ENCODE assay signal across 1 cellular context in the genomic region with DNA sequence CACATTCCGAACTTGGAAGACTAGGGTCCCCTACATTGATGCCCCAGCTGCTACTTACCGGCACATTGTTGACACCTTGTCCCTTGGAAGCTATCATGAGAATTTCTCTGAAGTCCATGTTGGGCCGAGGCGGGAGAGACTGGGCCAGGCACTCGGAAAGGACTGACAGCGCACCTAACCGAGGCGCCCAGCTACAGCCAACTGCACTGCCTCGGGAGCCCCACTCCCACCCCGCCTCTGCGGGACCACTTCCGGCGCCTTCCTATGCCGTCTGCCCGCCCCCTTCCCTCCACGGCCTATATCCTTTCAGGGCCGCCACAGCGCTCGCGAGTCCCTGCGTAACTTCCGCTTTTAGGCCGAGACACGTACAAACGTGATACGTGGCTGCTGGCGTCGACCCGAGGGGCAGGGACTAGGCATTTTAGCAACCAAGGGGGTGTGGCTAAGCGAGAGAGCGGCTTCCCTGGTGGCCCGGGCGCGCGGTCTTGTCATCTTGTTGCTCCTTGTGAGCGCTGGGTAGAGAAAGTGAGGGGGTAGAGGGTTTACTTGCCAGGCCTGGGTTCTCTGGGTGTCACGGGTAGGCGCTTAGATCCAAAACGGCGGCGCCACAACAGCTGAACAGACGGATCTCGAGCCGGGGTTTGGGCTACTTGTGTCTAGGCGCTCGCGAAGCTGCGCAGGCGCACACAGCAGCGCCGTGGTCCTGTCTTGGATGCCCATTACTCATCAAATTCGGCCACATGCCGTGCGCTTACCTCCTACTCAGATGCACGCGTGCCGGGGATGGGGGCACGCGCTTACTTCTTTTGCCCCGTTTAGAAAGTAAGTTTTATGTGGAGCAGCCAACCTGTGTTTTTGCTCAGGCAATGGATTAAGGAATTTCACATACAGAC.
A peak's percentile ranks its signal among the peaks of the same experiment; 100 is the strongest.
TF ChIP-seq lines count a peak whose summit lies in the region.

Gene SPTY2D1 (minus strand): TSS at position 203 of the 893 bp plus-strand sequence. CDS start 85 bp downstream, at position 118.

TF ChIP-seq in HepG2, 621 proteins besides CTCF, POLR2A, EP300 and RAD21 (continued from another document and continues in another):
- TF ChIP-seq, protein P1, sequence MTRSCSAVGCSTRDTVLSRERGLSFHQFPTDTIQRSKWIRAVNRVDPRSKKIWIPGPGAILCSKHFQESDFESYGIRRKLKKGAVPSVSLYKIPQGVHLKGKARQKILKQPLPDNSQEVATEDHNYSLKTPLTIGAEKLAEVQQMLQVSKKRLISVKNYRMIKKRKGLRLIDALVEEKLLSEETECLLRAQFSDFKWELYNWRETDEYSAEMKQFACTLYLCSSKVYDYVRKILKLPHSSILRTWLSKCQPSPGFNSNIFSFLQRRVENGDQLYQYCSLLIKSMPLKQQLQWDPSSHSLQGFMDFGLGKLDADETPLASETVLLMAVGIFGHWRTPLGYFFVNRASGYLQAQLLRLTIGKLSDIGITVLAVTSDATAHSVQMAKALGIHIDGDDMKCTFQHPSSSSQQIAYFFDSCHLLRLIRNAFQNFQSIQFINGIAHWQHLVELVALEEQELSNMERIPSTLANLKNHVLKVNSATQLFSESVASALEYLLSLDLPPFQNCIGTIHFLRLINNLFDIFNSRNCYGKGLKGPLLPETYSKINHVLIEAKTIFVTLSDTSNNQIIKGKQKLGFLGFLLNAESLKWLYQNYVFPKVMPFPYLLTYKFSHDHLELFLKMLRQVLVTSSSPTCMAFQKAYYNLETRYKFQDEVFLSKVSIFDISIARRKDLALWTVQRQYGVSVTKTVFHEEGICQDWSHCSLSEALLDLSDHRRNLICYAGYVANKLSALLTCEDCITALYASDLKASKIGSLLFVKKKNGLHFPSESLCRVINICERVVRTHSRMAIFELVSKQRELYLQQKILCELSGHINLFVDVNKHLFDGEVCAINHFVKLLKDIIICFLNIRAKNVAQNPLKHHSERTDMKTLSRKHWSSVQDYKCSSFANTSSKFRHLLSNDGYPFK (CRISPR knock-in tag; IDR thresholded peaks at IDR 0.05; ENCODE audit: borderline replicate concordance): peak; percentile 98
- TF ChIP-seq EED (CRISPR knock-in tag; IDR thresholded peaks at IDR 0.05) (peak; percentile 41; the same call in 1 of the 2 replicates), FLYWCH1 (CRISPR knock-in tag; IDR thresholded peaks at IDR 0.05) (no peak), EHMT2 (IDR thresholded peaks at IDR 0.05; ENCODE audit: borderline replicate concordance, low read depth, low read length) (peak; percentile 21; the same call in 1 of the 2 replicates), ZBTB26 (CRISPR knock-in tag; IDR thresholded peaks at IDR 0.05; ENCODE audit: borderline replicate concordance) (no peak), HHEX (CRISPR knock-in tag; IDR thresholded peaks at IDR 0.05) (no peak), ZNF549 (CRISPR knock-in tag; IDR thresholded peaks at IDR 0.05) (no peak), NR2F2 (IDR thresholded peaks at IDR 0.05; ENCODE audit: borderline replicate concordance, low read depth) (no peak; the same call in 1 of the 2 replicates), FOXC1 (CRISPR knock-in tag; IDR thresholded peaks at IDR 0.05; ENCODE audit: borderline replicate concordance) (0 out of 2 replicates have a peak, but pooled peaks have one; percentile 1), ZBTB14 (CRISPR knock-in tag; IDR thresholded peaks at IDR 0.05) (no peak), YEATS2 (CRISPR knock-in tag; IDR thresholded peaks at IDR 0.05; ENCODE audit: borderline replicate concordance) (peak; percentile 97), SIX4 (CRISPR knock-in tag; IDR thresholded peaks at IDR 0.05) (no peak; the same call in 1 of the 2 replicates), ARHGAP35 (CRISPR knock-in tag; IDR thresholded peaks at IDR 0.05; ENCODE audit: borderline replicate concordance) (peak; percentile 60; the same call in 1 of the 2 replicates), ZNF18 (CRISPR knock-in tag; IDR thresholded peaks at IDR 0.05; ENCODE audit: insufficient replicate concordance) (no peak), ZNF263 (CRISPR knock-in tag; IDR thresholded peaks at IDR 0.05) (no peak), FOSL2 (CRISPR knock-in tag; IDR thresholded peaks at IDR 0.05) (peak; percentile 73), AFF4 (CRISPR knock-in tag; IDR thresholded peaks at IDR 0.05) (no peak), ZNF20 (CRISPR knock-in tag; IDR thresholded peaks at IDR 0.05) (no peak), ZNF878 (CRISPR knock-in tag; IDR thresholded peaks at IDR 0.05) (no peak), KLF11 (CRISPR knock-in tag; IDR thresholded peaks at IDR 0.05) (no peak; the same call in none of the 2 replicates), NFIB (CRISPR knock-in tag; IDR thresholded peaks at IDR 0.05; ENCODE audit: borderline replicate concordance) (no peak), MED13 (CRISPR knock-in tag; IDR thresholded peaks at IDR 0.05) (no peak), ZNF30 (CRISPR knock-in tag; IDR thresholded peaks at IDR 0.05) (no peak), ZFP91 (CRISPR knock-in tag; IDR thresholded peaks at IDR 0.05; ENCODE audit: borderline replicate concordance) (peak; percentile 87), MAFG (CRISPR knock-in tag; IDR thresholded peaks at IDR 0.05) (0 out of 2 replicates have a peak, but pooled peaks have one; percentile 32), POGZ (CRISPR knock-in tag; IDR thresholded peaks at IDR 0.05) (peak; percentile 97), MAFF (IDR thresholded peaks at IDR 0.05; ENCODE audit: low read depth, low read length) (no peak; the same call in 1 of the 2 replicates), DNMT1 (CRISPR knock-in tag; IDR thresholded peaks at IDR 0.05) (0 out of 2 replicates have a peak, but pooled peaks have one; percentile 55), SOX13 (IDR thresholded peaks at IDR 0.05) (no peak), SOX13 (CRISPR knock-in tag; conservative IDR thresholded peaks at IDR 0.05 in 1 of 2, IDR thresholded peaks at IDR 0.05 in 1 of 2) (peak in 1 of 2 experiments; percentile 44; a peak in 2 of 4 replicates), NFIC (IDR thresholded peaks at IDR 0.05; ENCODE audit: low read length) (no peak), LCORL (IDR thresholded peaks at IDR 0.05) (no peak), LCORL (CRISPR knock-in tag; IDR thresholded peaks at IDR 0.05) (peak; percentile 75), ATF1 (CRISPR knock-in tag; IDR thresholded peaks at IDR 0.05) (peak; percentile 98), HOMEZ (CRISPR knock-in tag; IDR thresholded peaks at IDR 0.05; ENCODE audit: low read depth) (no peak; the same call in none of the 2 replicates), ZNF430 (CRISPR knock-in tag; IDR thresholded peaks at IDR 0.05) (peak; percentile 81; the same call in 1 of the 2 replicates), GPN1 (CRISPR knock-in tag; IDR thresholded peaks at IDR 0.05; ENCODE audit: borderline replicate concordance) (no peak; the same call in 1 of the 2 replicates), SNAI1 (CRISPR knock-in tag; IDR thresholded peaks at IDR 0.05; ENCODE audit: borderline replicate concordance) (no peak; the same call in 1 of the 2 replicates), ZNF207 (IDR thresholded peaks at IDR 0.05; ENCODE audit: borderline replicate concordance) (no peak), NAIF1 (CRISPR knock-in tag; IDR thresholded peaks at IDR 0.05; ENCODE audit: borderline replicate concordance) (no peak), SMC3 (IDR thresholded peaks at IDR 0.05; ENCODE audit: low read length) (no peak)
- TF ChIP-seq, protein P2, sequence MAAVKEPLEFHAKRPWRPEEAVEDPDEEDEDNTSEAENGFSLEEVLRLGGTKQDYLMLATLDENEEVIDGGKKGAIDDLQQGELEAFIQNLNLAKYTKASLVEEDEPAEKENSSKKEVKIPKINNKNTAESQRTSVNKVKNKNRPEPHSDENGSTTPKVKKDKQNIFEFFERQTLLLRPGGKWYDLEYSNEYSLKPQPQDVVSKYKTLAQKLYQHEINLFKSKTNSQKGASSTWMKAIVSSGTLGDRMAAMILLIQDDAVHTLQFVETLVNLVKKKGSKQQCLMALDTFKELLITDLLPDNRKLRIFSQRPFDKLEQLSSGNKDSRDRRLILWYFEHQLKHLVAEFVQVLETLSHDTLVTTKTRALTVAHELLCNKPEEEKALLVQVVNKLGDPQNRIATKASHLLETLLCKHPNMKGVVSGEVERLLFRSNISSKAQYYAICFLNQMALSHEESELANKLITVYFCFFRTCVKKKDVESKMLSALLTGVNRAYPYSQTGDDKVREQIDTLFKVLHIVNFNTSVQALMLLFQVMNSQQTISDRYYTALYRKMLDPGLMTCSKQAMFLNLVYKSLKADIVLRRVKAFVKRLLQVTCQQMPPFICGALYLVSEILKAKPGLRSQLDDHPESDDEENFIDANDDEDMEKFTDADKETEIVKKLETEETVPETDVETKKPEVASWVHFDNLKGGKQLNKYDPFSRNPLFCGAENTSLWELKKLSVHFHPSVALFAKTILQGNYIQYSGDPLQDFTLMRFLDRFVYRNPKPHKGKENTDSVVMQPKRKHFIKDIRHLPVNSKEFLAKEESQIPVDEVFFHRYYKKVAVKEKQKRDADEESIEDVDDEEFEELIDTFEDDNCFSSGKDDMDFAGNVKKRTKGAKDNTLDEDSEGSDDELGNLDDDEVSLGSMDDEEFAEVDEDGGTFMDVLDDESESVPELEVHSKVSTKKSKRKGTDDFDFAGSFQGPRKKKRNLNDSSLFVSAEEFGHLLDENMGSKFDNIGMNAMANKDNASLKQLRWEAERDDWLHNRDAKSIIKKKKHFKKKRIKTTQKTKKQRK (IDR thresholded peaks at IDR 0.05; ENCODE audit: low read length): no peak
